In genomic region chr6:130293800-130294199, GRCh38 we compare ENCODE assay signal across 9 cellular contexts.
A peak's percentile ranks its signal among the peaks of the same experiment; 100 is the strongest.
DNase-seq lines count a peak whose midpoint lies in the region; ATAC-seq, FAIRE-seq and TF ChIP-seq lines count a peak whose summit lies in the region.
"Had no signal": no experiment of that assay in that cellular context is flagged by ENCODE, and none has a peak within 500 bp of the region (broad histone marks: within the 10 kb centered on the region; RNA-seq: fewer than 3 reads in every experiment).

No MANE protein-coding gene starts in this region.

- no peaks in the 10 kb centered on the region for H3K27me3 Mint-ChIP-seq in CD8-positive, alpha-beta T cell (ENCODE audit: low read depth)
- no peaks in the 10 kb centered on the region; the same call in 1 of the 2 replicates for H3K27me3 Mint-ChIP-seq in WTC11 (ENCODE audit: low read depth)

- peak; percentile 59 for ATAC-seq in CD8-positive, alpha-beta T cell
- ATAC-seq in GM19025 (IDR thresholded peaks at IDR 0.05; ENCODE audit: low read depth, unreplicated experiment) (peak; percentile 75), WTC11 (peak; percentile 98), HG03457 (IDR thresholded peaks at IDR 0.05; ENCODE audit: unreplicated experiment) (no peak)

- no peak overlapping the region for H3K4me3 ChIP-seq in CD8-positive, alpha-beta T cell (ENCODE audit: low read depth, low read length)
- H3K4me3 ChIP-seq in fibroblast of the aortic adventitia (ENCODE audit: low read depth, low read length) (no peak overlapping the region), small intestine (ENCODE audit: low read depth in 1 of 2, low read length in 2 of 2) (no peak overlapping the region)
- H3K4me3 ChIP-seq: pancreas had no signal

- WGBS in small intestine, 3 donors, result 54 to 66% (median 57%) methylated on average over 3 of the region's 3 CpGs

- no peaks in the 10 kb centered on the region for H3K27me3 ChIP-seq in CD8-positive, alpha-beta T cell (ENCODE audit: insufficient read depth, low read length)
- H3K27me3 ChIP-seq in small intestine (ENCODE audit: control insufficient read depth in 2 of 2, insufficient read depth in 2 of 2, low read length in 2 of 2), result no peaks in the 10 kb centered on the region
- H3K27me3 ChIP-seq: pancreas had no signal

- DNase-seq in CD8-positive, alpha-beta T cell, result peak in 3 of 7 experiments; percentile 24 to 29 (median 26)
- DNase-seq in KBM-7, result peak; percentile 67
- DNase-seq in WTC11 (ENCODE audit: low spot score), result peak; percentile 49
- DNase-seq in fibroblast of the aortic adventitia (ENCODE audit: low read depth), result peak; percentile 84
- DNase-seq in small intestine, result peak; percentile 35
- no peak for DNase-seq in activated effector memory CD4-positive, alpha-beta T cell treated with Interleukin-2 at 50 U/mL for 16 hours

- FAIRE-seq in small intestine (lab: Jason Lieb, UNC), result no peak
- FAIRE-seq: pancreas had no signal

- no peaks in the 10 kb centered on the region for H3K36me3 ChIP-seq in CD8-positive, alpha-beta T cell (ENCODE audit: insufficient read depth, low read length)
- H3K36me3 ChIP-seq in small intestine (ENCODE audit: control insufficient read depth in 2 of 2, insufficient read depth in 2 of 2, low read length in 2 of 2), result no peaks in the 10 kb centered on the region
- H3K36me3 ChIP-seq: pancreas had no signal

- H3K27ac ChIP-seq in CD8-positive, alpha-beta T cell (ENCODE audit: low read depth, low read length), result no peak overlapping the region
- H3K27ac ChIP-seq in small intestine (ENCODE audit: low read depth in 1 of 2, low read length in 1 of 2), result no peak overlapping the region
- H3K27ac ChIP-seq: pancreas had no signal

- no peak overlapping the region for H3K4me3 Mint-ChIP-seq in CD8-positive, alpha-beta T cell
- H3K4me3 Mint-ChIP-seq in WTC11, result no peak overlapping the region

- H3K9me3 ChIP-seq in CD8-positive, alpha-beta T cell (ENCODE audit: low read length), result no peaks in the 10 kb centered on the region
- no peaks in the 10 kb centered on the region for H3K9me3 ChIP-seq in small intestine (ENCODE audit: control insufficient read depth, low read depth)
- H3K9me3 ChIP-seq: pancreas had no signal

- no peaks in the 10 kb centered on the region for H3K4me1 ChIP-seq in CD8-positive, alpha-beta T cell (ENCODE audit: insufficient read depth, low read length)
- H3K4me1 ChIP-seq in small intestine (ENCODE audit: control insufficient read depth in 2 of 2, insufficient read depth in 1 of 2, low read depth in 1 of 2, low read length in 1 of 2), result no peaks in the 10 kb centered on the region
- H3K4me1 ChIP-seq: pancreas had no signal

- no peak overlapping the region for H3K27ac Mint-ChIP-seq in CD8-positive, alpha-beta T cell
- H3K27ac Mint-ChIP-seq in WTC11, result 0 out of 2 replicates have a peak overlapping the region, but pooled peaks have one; percentile 20

- CTCF ChIA-PET in CD8-positive, alpha-beta T cell (lab: Charles Lee), result interaction anchor here (0.6 to 1.9 kb wide), 18 partner anchors 9 to 578 kb away, joined by 3 to 11 read pairs (median 4); partner anchors contain the start of gene SAMD3
- CTCF ChIA-PET in WTC11 (lab: Charles Lee), result interaction anchor here (0.6 to 1.4 kb wide), 12 partner anchors 11 to 835 kb away, joined by 3 to 9 read pairs (median 4); partner anchors contain the start of gene SAMD3

- H3K4me1 Mint-ChIP-seq in CD8-positive, alpha-beta T cell (ENCODE audit: low read depth), result no peaks in the 10 kb centered on the region
- no peaks in the 10 kb centered on the region for H3K4me1 Mint-ChIP-seq in WTC11

- no peaks in the 10 kb centered on the region for H3K9me3 Mint-ChIP-seq in CD8-positive, alpha-beta T cell
- H3K9me3 Mint-ChIP-seq in WTC11, result peaks cover 6% of the 10 kb centered on the region; the same call in 1 of the 2 replicates

- in situ Hi-C loops in KBM-7 (cut with MboI; ENCODE audit: low pct_unique_long_range_greater_than_20kb, low sequenced_read_pairs), result no loop called here

- intact Hi-C loops in CD8-positive, alpha-beta T cell (cut with DNase I, micrococcal nuclease), result loop anchor here (1.0 to 10.0 kb wide), 2 partner anchors 550 to 551 kb away; no protein-coding TSS in a partner anchor

- H3K36me3 Mint-ChIP-seq in CD8-positive, alpha-beta T cell, result no peaks in the 10 kb centered on the region
- no peaks in the 10 kb centered on the region for H3K36me3 Mint-ChIP-seq in WTC11

- TF ChIP-seq CTCF in CD8-positive, alpha-beta T cell (IDR thresholded peaks at IDR 0.05), result peak; percentile 50
- TF ChIP-seq CTCF in WTC11 (IDR thresholded peaks at IDR 0.05) (0 out of 2 replicates have a peak, but pooled peaks have one; percentile 12), fibroblast of the aortic adventitia (IDR thresholded peaks at IDR 0.05; ENCODE audit: insufficient read depth, low read length) (peak; percentile 83)

- POLR2A ChIA-PET in CD8-positive, alpha-beta T cell (lab: Charles Lee), result no interaction called here
- POLR2A ChIA-PET in WTC11 (lab: Charles Lee), result no interaction called here

TF ChIP-seq in WTC11, 78 proteins besides CTCF, POLR2A, EP300 and RAD21:
- no peak for TF ChIP-seq ZNF138 (CRISPR knock-in tag; conservative IDR thresholded peaks at IDR 0.05)
- TF ChIP-seq NFE2L1 (CRISPR knock-in tag; IDR thresholded peaks at IDR 0.05), result no peak
- TF ChIP-seq E2F5 (CRISPR knock-in tag; IDR thresholded peaks at IDR 0.05), result no peak
- no peak for TF ChIP-seq CDX4 (CRISPR knock-in tag; IDR thresholded peaks at IDR 0.05; ENCODE audit: borderline replicate concordance)
- TF ChIP-seq IRF1 (CRISPR knock-in tag; IDR thresholded peaks at IDR 0.05), result no peak
- no peak for TF ChIP-seq ZNF263 (CRISPR knock-in tag; IDR thresholded peaks at IDR 0.05; ENCODE audit: low read depth)
- no peak for TF ChIP-seq GRHL2 (CRISPR knock-in tag; IDR thresholded peaks at IDR 0.05; ENCODE audit: insufficient replicate concordance, severe bottlenecking)
- TF ChIP-seq ZNF416 (CRISPR knock-in tag; IDR thresholded peaks at IDR 0.05), result no peak
- TF ChIP-seq CBFB (CRISPR knock-in tag; IDR thresholded peaks at IDR 0.05; ENCODE audit: low read depth), result no peak
- no peak for TF ChIP-seq SMAD3 (CRISPR knock-in tag; IDR thresholded peaks at IDR 0.05; ENCODE audit: borderline replicate concordance)

Comparison
In these comparisons a context has a peak if more than half of its experiments do, and no peak if none do; other contexts are left out.
1. CTCF ChIP-seq: peak in every context shown above with its lines; median percentile 83 in fibroblast of the aortic adventitia; 50 in CD8-positive, alpha-beta T cell; 12 in WTC11.